8 cellular contexts compared by ENCODE assay signal in genomic region chr9:124222918-124223720, GRCh38. TPM values are rescaled to one million over a fixed set of nuclear protein-coding genes. Genes with fewer than 3 reads are reported as not detected.
DNase-seq lines count a peak whose midpoint lies in the region; ATAC-seq and TF ChIP-seq lines count a peak whose summit lies in the region.

No MANE protein-coding gene starts in this region.

- DNase-seq in DMS53 (lab: John Stamatoyannopoulos, UW) (peak; percentile 98), NCI-H2029 treated with DMSO at 0.1 percent for 48 hours (lab: John Stamatoyannopoulos, UW) (peak; percentile 73), endothelial cell (ENCODE audit: low spot score) (no peak), NCI-H446 treated with DMSO at 0.1 percent for 48 hours (lab: John Stamatoyannopoulos, UW) (no peak)

- no peaks in the 10 kb centered on the region for H3K27me3 ChIP-seq in neutrophil

- H3K9me3 ChIP-seq in neutrophil: no peaks in the 10 kb centered on the region

- no peaks in the 10 kb centered on the region for H3K9me3 Mint-ChIP-seq in endothelial cell (ENCODE audit: unreplicated experiment)

- peaks cover 69% of the 10 kb centered on the region in 2 experiments for H3K4me1 ChIP-seq in neutrophil (ENCODE audit: control insufficient read depth in 1 of 2, insufficient read depth in 1 of 2, low read depth in 1 of 2, low read length in 1 of 2)

- H3K27me3 Mint-ChIP-seq in endothelial cell (ENCODE audit: unreplicated experiment): peaks cover 11% of the 10 kb centered on the region

- TF ChIP-seq CTCF in endothelial cell (IDR thresholded peaks at IDR 0.05; ENCODE audit: unreplicated experiment) (no peak), neutrophil (IDR thresholded peaks at IDR 0.05) (peak; percentile 38)

- H3K27ac ChIP-seq in neutrophil: peak overlapping the region; percentile 96

- ATAC-seq in GM18907 (IDR thresholded peaks at IDR 0.05; ENCODE audit: unreplicated experiment) (no peak), HG02642 (IDR thresholded peaks at IDR 0.05; ENCODE audit: poor library complexity, unreplicated experiment) (no peak), GM21423 (IDR thresholded peaks at IDR 0.05; ENCODE audit: unreplicated experiment) (no peak)

- H3K4me3 Mint-ChIP-seq in endothelial cell (ENCODE audit: unreplicated experiment): peak overlapping the region; percentile 2

- no peaks in the 10 kb centered on the region for H3K36me3 ChIP-seq in neutrophil

- peaks cover 9% of the 10 kb centered on the region for H3K4me1 Mint-ChIP-seq in endothelial cell (ENCODE audit: unreplicated experiment)

- no peak overlapping the region for H3K27ac Mint-ChIP-seq in endothelial cell (ENCODE audit: unreplicated experiment)

- H3K4me3 ChIP-seq in neutrophil (ENCODE audit: low read depth in 1 of 2, low read length in 1 of 2): peak overlapping the region; percentile 64 to 76

- no peaks in the 10 kb centered on the region for H3K36me3 Mint-ChIP-seq in endothelial cell (ENCODE audit: low read depth, unreplicated experiment)

RNA-seq across cellular contexts. Expression of gene NEK6, which starts 34.6 kb away (rescaled TPM):
- 43.9 TPM for total RNA-seq in endothelial cell (ENCODE audit: unreplicated experiment)

Comparison
In these comparisons a context has a peak if more than half of its experiments do, and no peak if none do; other contexts are left out.
1. DNase-seq: peak in DMS53 (single experiment) and NCI-H2029 treated with DMSO at 0.1 percent for 48 hours (single experiment); none in endothelial cell (single experiment) and NCI-H446 treated with DMSO at 0.1 percent for 48 hours (single experiment).